8 cellular contexts compared by ENCODE assay signal in genomic region chr10:30384791-30385201, GRCh38. TPM values are rescaled to one million over a fixed set of nuclear protein-coding genes. Genes with fewer than 3 reads are reported as not detected.
DNase-seq lines count a peak whose midpoint lies in the region; ATAC-seq, FAIRE-seq and TF ChIP-seq lines count a peak whose summit lies in the region.

No MANE protein-coding gene starts in this region.

- intact Hi-C loops in activated CD4-positive, alpha-beta T cell treated with anti-CD3 and anti-CD28 coated beads, Interleukin-2, amount 10 ng/mL, durations not matched to agents 24 days and 14 days (cut with micrococcal nuclease), result loop anchor here (1.0 kb wide), 1 partner anchor 25 kb away; no protein-coding TSS in a partner anchor

- DNase-seq in activated CD4-positive, alpha-beta T cell treated with anti-CD3 and anti-CD28 coated beads, Interleukin-2, amount 10 ng/mL, durations not matched to agents 24 days and 14 days, result peak; percentile 68
- DNase-seq in activated CD4-positive, alpha-beta T cell treated with anti-CD3 and anti-CD28 coated beads, Interleukin-2, amount 10 ng/mL, durations not matched to agents 7 days and 5 days, result no peak
- peak; percentile 66 for DNase-seq in NCI-H2029 (lab: John Stamatoyannopoulos, UW)
- DNase-seq in bronchial epithelial cell (ENCODE audit: low read depth), result peak; percentile 71
- no peak for DNase-seq in naive B cell
- DNase-seq in activated gamma-delta T cell treated with Interleukin-2 at 50 U/mL for 16 hours, result no peak

- TF ChIP-seq CTCF in bronchial epithelial cell (IDR thresholded peaks at IDR 0.05; ENCODE audit: insufficient read depth, low read length, severe bottlenecking), result peak; percentile 81

- H3K4me3 Mint-ChIP-seq in activated CD4-positive, alpha-beta T cell treated with anti-CD3 and anti-CD28 coated beads, Interleukin-2, amount 10 ng/mL, durations not matched to agents 24 days and 14 days, result no peak overlapping the region
- no peak overlapping the region for H3K4me3 Mint-ChIP-seq in activated CD4-positive, alpha-beta T cell treated with anti-CD3 and anti-CD28 coated beads, Interleukin-2, amount 10 ng/mL, durations not matched to agents 7 days and 5 days
- no peak overlapping the region for H3K4me3 Mint-ChIP-seq in naive B cell

- peak; percentile 48 to 55 for ATAC-seq in naive B cell (ENCODE audit: low read depth in 2 of 2)
- no peak for ATAC-seq in GM18498 (IDR thresholded peaks at IDR 0.05; ENCODE audit: unreplicated experiment)
- ATAC-seq in HG03520 (IDR thresholded peaks at IDR 0.05; ENCODE audit: unreplicated experiment), result no peak

- H3K36me3 ChIP-seq in bronchial epithelial cell (ENCODE audit: control insufficient read depth, insufficient read depth, low read length), result no peaks in the 10 kb centered on the region

- H3K27ac Mint-ChIP-seq in activated CD4-positive, alpha-beta T cell treated with anti-CD3 and anti-CD28 coated beads, Interleukin-2, amount 10 ng/mL, durations not matched to agents 24 days and 14 days, result no peak overlapping the region
- no peak overlapping the region for H3K27ac Mint-ChIP-seq in activated CD4-positive, alpha-beta T cell treated with anti-CD3 and anti-CD28 coated beads, Interleukin-2, amount 10 ng/mL, durations not matched to agents 7 days and 5 days
- peak overlapping the region in 2 of 6 donors; percentile 50 to 56 for H3K27ac Mint-ChIP-seq in naive B cell

- no peak for FAIRE-seq in bronchial epithelial cell (lab: Jason Lieb, UNC)

- H3K27me3 ChIP-seq in bronchial epithelial cell (ENCODE audit: control insufficient read depth, insufficient read depth, low read length), result no peaks in the 10 kb centered on the region

- H3K4me3 ChIP-seq in bronchial epithelial cell (ENCODE audit: low read depth, low read length), result no peak overlapping the region

- H3K36me3 Mint-ChIP-seq in activated CD4-positive, alpha-beta T cell treated with anti-CD3 and anti-CD28 coated beads, Interleukin-2, amount 10 ng/mL, durations not matched to agents 24 days and 14 days (ENCODE audit: low read depth), result no peaks in the 10 kb centered on the region
- H3K36me3 Mint-ChIP-seq in activated CD4-positive, alpha-beta T cell treated with anti-CD3 and anti-CD28 coated beads, Interleukin-2, amount 10 ng/mL, durations not matched to agents 7 days and 5 days (ENCODE audit: low read depth), result no peaks in the 10 kb centered on the region
- peaks cover 0 to 7% of the 10 kb centered on the region in 2 donors for H3K36me3 Mint-ChIP-seq in naive B cell

- H3K9me3 Mint-ChIP-seq in activated CD4-positive, alpha-beta T cell treated with anti-CD3 and anti-CD28 coated beads, Interleukin-2, amount 10 ng/mL, durations not matched to agents 24 days and 14 days, result no peaks in the 10 kb centered on the region
- no peaks in the 10 kb centered on the region for H3K9me3 Mint-ChIP-seq in activated CD4-positive, alpha-beta T cell treated with anti-CD3 and anti-CD28 coated beads, Interleukin-2, amount 10 ng/mL, durations not matched to agents 7 days and 5 days
- peaks cover 0 to 10% (median 0%) of the 10 kb centered on the region in 7 donors for H3K9me3 Mint-ChIP-seq in naive B cell

- H3K4me1 Mint-ChIP-seq in activated CD4-positive, alpha-beta T cell treated with anti-CD3 and anti-CD28 coated beads, Interleukin-2, amount 10 ng/mL, durations not matched to agents 24 days and 14 days, result no peaks in the 10 kb centered on the region
- no peaks in the 10 kb centered on the region for H3K4me1 Mint-ChIP-seq in activated CD4-positive, alpha-beta T cell treated with anti-CD3 and anti-CD28 coated beads, Interleukin-2, amount 10 ng/mL, durations not matched to agents 7 days and 5 days
- peaks cover 0 to 4% (median 0%) of the 10 kb centered on the region in 3 donors for H3K4me1 Mint-ChIP-seq in naive B cell

- POLR2A ChIA-PET in activated CD4-positive, alpha-beta T cell treated with anti-CD3 and anti-CD28 coated beads, Interleukin-2, amount 10 ng/mL, durations not matched to agents 7 days and 5 days (lab: Charles Lee), result no interaction called here

- H3K27me3 Mint-ChIP-seq in activated CD4-positive, alpha-beta T cell treated with anti-CD3 and anti-CD28 coated beads, Interleukin-2, amount 10 ng/mL, durations not matched to agents 24 days and 14 days, result peaks cover 32% of the 10 kb centered on the region
- H3K27me3 Mint-ChIP-seq in activated CD4-positive, alpha-beta T cell treated with anti-CD3 and anti-CD28 coated beads, Interleukin-2, amount 10 ng/mL, durations not matched to agents 7 days and 5 days, result peaks cover 21% of the 10 kb centered on the region
- peaks cover 0 to 25% (median 17%) of the 10 kb centered on the region in 3 donors for H3K27me3 Mint-ChIP-seq in naive B cell

- CTCF ChIA-PET in activated CD4-positive, alpha-beta T cell treated with anti-CD3 and anti-CD28 coated beads, Interleukin-2, amount 10 ng/mL, durations not matched to agents 7 days and 5 days (lab: Charles Lee), result interaction anchor here (0.5 to 1.5 kb wide), 9 partner anchors 11 to 1462 kb away, joined by 3 to 6 read pairs (median 3); no protein-coding TSS in a partner anchor

RNA-seq across cellular contexts. Expression of gene MTPAP, which starts 35.7 kb away (rescaled TPM):
- 56.9 and 60.5 TPM in 2 replicates for total RNA-seq in activated CD4-positive, alpha-beta T cell treated with anti-CD3 and anti-CD28 coated beads, Interleukin-2, amount 10 ng/mL, durations not matched to agents 24 days and 14 days
- 10 to 100 TPM; 25.9 to 26.8 TPM for total RNA-seq in activated CD4-positive, alpha-beta T cell treated with anti-CD3 and anti-CD28 coated beads, Interleukin-2, amount 10 ng/mL, durations not matched to agents 7 days and 5 days
- 6.3 and 8.2 TPM in 2 replicates for total RNA-seq in bronchial epithelial cell
- 10 to 100 TPM in 2 of 6 donors, 1 to 10 TPM in 4; 8.3 to 11.9 (median 9.3) TPM for polyA plus RNA-seq in naive B cell (ENCODE audit: low read depth in 6 of 6)

RNA-seq across cellular contexts. Expression of gene MAP3K8, which starts 49.2 kb away (rescaled TPM):
- total RNA-seq in activated CD4-positive, alpha-beta T cell treated with anti-CD3 and anti-CD28 coated beads, Interleukin-2, amount 10 ng/mL, durations not matched to agents 24 days and 14 days, result 20.9 and 22.0 TPM in 2 replicates
- total RNA-seq in activated CD4-positive, alpha-beta T cell treated with anti-CD3 and anti-CD28 coated beads, Interleukin-2, amount 10 ng/mL, durations not matched to agents 7 days and 5 days, result 10 to 100 TPM; 12.6 to 13.1 TPM
- 1.6 and 3.5 TPM in 2 replicates for total RNA-seq in bronchial epithelial cell
- 100 to 1,000 TPM in 2 of 6 donors, 10 to 100 TPM in 4; 75.2 to 122 (median 90.8) TPM for polyA plus RNA-seq in naive B cell (ENCODE audit: low read depth in 6 of 6)

Comparison
In these comparisons a context has a peak if more than half of its experiments do, and no peak if none do; other contexts are left out.
1. DNase-seq: peak in activated CD4-positive, alpha-beta T cell treated with anti-CD3 and anti-CD28 coated beads, Interleukin-2, amount 10 ng/mL, durations not matched to agents 24 days and 14 days (single experiment), NCI-H2029 (single experiment) and bronchial epithelial cell (single experiment); none in activated CD4-positive, alpha-beta T cell treated with anti-CD3 and anti-CD28 coated beads, Interleukin-2, amount 10 ng/mL, durations not matched to agents 7 days and 5 days (single experiment), naive B cell (single experiment) and activated gamma-delta T cell treated with Interleukin-2 at 50 U/mL for 16 hours (single experiment).
2. ATAC-seq: peak in naive B cell (2 of 2); none in GM18498 (single experiment) and HG03520 (single experiment).